Comparison of ENCODE assay signal across 8 cellular contexts in the genomic region with DNA sequence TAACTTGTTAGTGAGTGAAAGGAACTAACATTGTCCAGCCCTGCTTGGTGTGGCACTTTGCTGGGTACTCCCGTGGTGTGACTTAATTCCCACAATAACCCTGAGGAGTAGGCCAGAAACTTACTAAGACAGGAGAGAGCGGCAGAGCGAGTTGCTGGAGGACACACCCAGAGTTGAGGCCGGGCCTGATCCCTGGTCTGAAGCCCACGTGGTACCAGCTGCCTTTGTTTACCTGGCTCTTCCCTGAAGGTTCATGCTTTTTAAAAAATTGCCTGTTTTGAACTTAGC. TPM values are rescaled to one million over a fixed set of nuclear protein-coding genes. Genes with fewer than 3 reads are reported as not detected.
DNase-seq lines count a peak whose midpoint lies in the region; ATAC-seq, FAIRE-seq and TF ChIP-seq lines count a peak whose summit lies in the region.

No MANE protein-coding gene starts in this region.

- no peak for FAIRE-seq in H54 (lab: Jason Lieb, UNC)

- DNase-seq in AG10803 (ENCODE audit: low read depth) (peak; percentile 56), H54 (ENCODE audit: insufficient read length, low spot score) (peak; percentile 19), SK-N-SH (peak; percentile 55), NCI-H774 (lab: John Stamatoyannopoulos, UW) (no peak)
- DNase-seq in naive thymus-derived CD8-positive, alpha-beta T cell, result peak in 1 of 10 donors; percentile 30

- H3K27ac Mint-ChIP-seq in naive thymus-derived CD8-positive, alpha-beta T cell, result peak overlapping the region in 1 of 10 donors; percentile 61

- peaks cover 0 to 30% (median 12%) of the 10 kb centered on the region in 5 donors for H3K27me3 Mint-ChIP-seq in naive thymus-derived CD8-positive, alpha-beta T cell

- POLR2A ChIA-PET in SK-N-SH (lab: Yijun Ruan, JAX), result no interaction called here
- POLR2A ChIA-PET in naive thymus-derived CD8-positive, alpha-beta T cell (lab: Charles Lee), result no interaction called here

- no peaks in the 10 kb centered on the region for H3K9me3 Mint-ChIP-seq in naive thymus-derived CD8-positive, alpha-beta T cell

- peak overlapping the region; percentile 68; the same call in 1 of the 2 replicates for H3K9ac ChIP-seq in SK-N-SH

- TF ChIP-seq CTCF in AG10803 (conservative IDR thresholded peaks at IDR 0.05; ENCODE audit: low read length), result no peak
- no peak for TF ChIP-seq CTCF in SK-N-SH (IDR thresholded peaks at IDR 0.05)

- H3F3A ChIP-seq in SK-N-SH (replicated peaks; ENCODE audit: insufficient read depth), result no peaks in the 10 kb centered on the region

- peak overlapping the region; percentile 91 for H2AFZ ChIP-seq in SK-N-SH (ENCODE audit: low read depth)

- no peak for TF ChIP-seq EP300 in SK-N-SH (IDR thresholded peaks at IDR 0.05; ENCODE audit: borderline replicate concordance in 1 of 2, low read depth in 1 of 2, low read length in 1 of 2)

- peak overlapping the region; percentile 76 for H3K4me2 ChIP-seq in SK-N-SH

- no peaks in the 10 kb centered on the region for H3K9me2 ChIP-seq in SK-N-SH

- H3K4me3 ChIP-seq in AG10803 (ENCODE audit: low read length), result peak overlapping the region; percentile 63
- peak overlapping the region; percentile 92 to 94 for H3K4me3 ChIP-seq in SK-N-SH (ENCODE audit: low read depth in 2 of 2, low read length in 1 of 2)

- CTCF ChIA-PET in SK-N-SH (lab: Yijun Ruan, JAX), result interaction anchor here (0.8 to 2.3 kb wide), 5 partner anchors 10 to 262 kb away, joined by 3 to 17 read pairs (median 4); no protein-coding TSS in a partner anchor

- peak; percentile 76 for ATAC-seq in esophagus mucosa
- no peak for ATAC-seq in naive thymus-derived CD8-positive, alpha-beta T cell
- ATAC-seq in HG03039 (IDR thresholded peaks at IDR 0.05; ENCODE audit: unreplicated experiment), result no peak
- no peak for ATAC-seq in HG02763 (IDR thresholded peaks at IDR 0.05; ENCODE audit: unreplicated experiment)

- H3K27me3 ChIP-seq in SK-N-SH (ENCODE audit: insufficient read depth), result no peaks in the 10 kb centered on the region

- H3K36me3 Mint-ChIP-seq in naive thymus-derived CD8-positive, alpha-beta T cell, result no peaks in the 10 kb centered on the region

- peaks cover 41% of the 10 kb centered on the region for H3K79me2 ChIP-seq in SK-N-SH (ENCODE audit: insufficient read depth)

- H3K4me1 Mint-ChIP-seq in naive thymus-derived CD8-positive, alpha-beta T cell, result peaks cover 0 to 21% (median 7%) of the 10 kb centered on the region in 4 donors

- 0% methylated on average over 5 of the region's 5 CpGs for WGBS in SK-N-SH (ENCODE audit: low lambda C conversion rate)

- TF ChIP-seq RAD21 in SK-N-SH (IDR thresholded peaks at IDR 0.05; ENCODE audit: low read length), result no peak

- H3K4me3 Mint-ChIP-seq in naive thymus-derived CD8-positive, alpha-beta T cell, result peak overlapping the region; percentile 72 to 87 (median 82)

- H3K27ac ChIP-seq in SK-N-SH (ENCODE audit: low read depth in 2 of 2, low read length in 1 of 2), result peak overlapping the region; percentile 0 to 89; a peak in 3 of 4 replicates

- H3K4me1 ChIP-seq in SK-N-SH (ENCODE audit: control insufficient read depth in 1 of 2, insufficient read depth in 2 of 2, low read depth in 1 of 2, low read length in 1 of 2), result peaks cover 12 to 28% of the 10 kb centered on the region in 2 experiments; a peak in 2 of 4 replicates

- no peaks in the 10 kb centered on the region for H3K9me3 ChIP-seq in SK-N-SH

- peaks cover 3 to 12% of the 10 kb centered on the region in 2 experiments for H3K36me3 ChIP-seq in SK-N-SH (replicated peaks in 1 of 2; ENCODE audit: control insufficient read depth in 1 of 2, insufficient read depth in 2 of 2, low read length in 1 of 2)

- TF ChIP-seq POLR2A in H54 (IDR thresholded peaks at IDR 0.05; ENCODE audit: low read depth, low read length), result no peak

- H4K20me1 ChIP-seq in SK-N-SH (ENCODE audit: insufficient read depth), result no peaks in the 10 kb centered on the region

TF ChIP-seq in SK-N-SH, 30 proteins besides CTCF, POLR2A, EP300 and RAD21:
- TF ChIP-seq FOXJ3 (CRISPR knock-in tag; IDR thresholded peaks at IDR 0.05), result no peak
- TF ChIP-seq, protein P1, sequence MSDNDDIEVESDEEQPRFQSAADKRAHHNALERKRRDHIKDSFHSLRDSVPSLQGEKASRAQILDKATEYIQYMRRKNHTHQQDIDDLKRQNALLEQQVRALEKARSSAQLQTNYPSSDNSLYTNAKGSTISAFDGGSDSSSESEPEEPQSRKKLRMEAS (IDR thresholded peaks at IDR 0.05; ENCODE audit: low read depth), result peak; percentile 79
- TF ChIP-seq, protein P2, sequence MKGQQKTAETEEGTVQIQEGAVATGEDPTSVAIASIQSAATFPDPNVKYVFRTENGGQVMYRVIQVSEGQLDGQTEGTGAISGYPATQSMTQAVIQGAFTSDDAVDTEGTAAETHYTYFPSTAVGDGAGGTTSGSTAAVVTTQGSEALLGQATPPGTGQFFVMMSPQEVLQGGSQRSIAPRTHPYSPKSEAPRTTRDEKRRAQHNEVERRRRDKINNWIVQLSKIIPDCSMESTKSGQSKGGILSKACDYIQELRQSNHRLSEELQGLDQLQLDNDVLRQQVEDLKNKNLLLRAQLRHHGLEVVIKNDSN (IDR thresholded peaks at IDR 0.05; ENCODE audit: borderline replicate concordance, low read depth), result peak; percentile 60; the same call in 1 of the 2 replicates
- TF ChIP-seq MXI1 (IDR thresholded peaks at IDR 0.05; ENCODE audit: low read depth, low read length), result peak; percentile 77
- no peak for TF ChIP-seq NFIC (IDR thresholded peaks at IDR 0.05; ENCODE audit: borderline replicate concordance)
TF ChIP-seq in SK-N-SH: peak in this region for 3.

RNA-seq across cellular contexts. Expression of a gene that starts 0.6 kb away (rescaled TPM):
- polyA plus RNA-seq in SK-N-SH (2012; rRNA removed), result 45.0 and 60.4 TPM in 2 replicates
- polyA plus RNA-seq in SK-N-SH (2012; cell fraction: cytosol; rRNA removed), result 29.7 and 48.7 TPM in 2 replicates
- 58.1 and 89.1 TPM in 2 replicates for polyA plus RNA-seq in SK-N-SH (2012; cell fraction: nucleus; rRNA removed)
- 78.0 TPM for total RNA-seq in esophagus mucosa
- 1 to 10 TPM; 1.1 to 1.5 TPM for total RNA-seq in naive thymus-derived CD8-positive, alpha-beta T cell
- 1 to 10 TPM in 2 of 3 donors, under 1 TPM in 1; 0.34 to 9.7 (median 1.8) TPM for polyA plus RNA-seq in naive thymus-derived CD8-positive, alpha-beta T cell

RNA-seq across cellular contexts. Expression of a gene that starts 0.9 kb away (rescaled TPM):
- 47.6 and 49.4 TPM in 2 replicates for polyA plus RNA-seq in SK-N-SH (2012; rRNA removed)
- 23.5 and 33.3 TPM in 2 replicates for polyA plus RNA-seq in SK-N-SH (2012; cell fraction: cytosol; rRNA removed)
- polyA plus RNA-seq in SK-N-SH (2012; cell fraction: nucleus; rRNA removed), result 28.9 and 41.6 TPM in 2 replicates
- total RNA-seq in esophagus mucosa, result 83.2 TPM
- not detected for total RNA-seq in naive thymus-derived CD8-positive, alpha-beta T cell
- polyA plus RNA-seq in naive thymus-derived CD8-positive, alpha-beta T cell, result 1 to 10 TPM in 1 of 3 donors, not detected in 2; 1.5 TPM

RNA-seq across cellular contexts. Expression of a gene that starts 31.4 kb away (rescaled TPM):
- 57.8 and 68.3 TPM in 2 replicates for polyA plus RNA-seq in SK-N-SH (2012; rRNA removed)
- polyA plus RNA-seq in SK-N-SH (2012; cell fraction: cytosol; rRNA removed), result 25.4 and 36.9 TPM in 2 replicates
- 70.6 and 91.3 TPM in 2 replicates for polyA plus RNA-seq in SK-N-SH (2012; cell fraction: nucleus; rRNA removed)
- total RNA-seq in esophagus mucosa, result 3.9 TPM
- total RNA-seq in naive thymus-derived CD8-positive, alpha-beta T cell, result 10 to 100 TPM; 26.1 to 26.6 TPM
- 10 to 100 TPM in 2 of 3 donors, 1 to 10 TPM in 1; 9.1 to 12.1 (median 10.3) TPM for polyA plus RNA-seq in naive thymus-derived CD8-positive, alpha-beta T cell

Comparison
In these comparisons a context has a peak if more than half of its experiments do, and no peak if none do; other contexts are left out.
1. RNA of a gene that starts 0.6 kb away (total RNA-seq): 78.0 TPM in esophagus mucosa (single experiment); 1.1 to 1.5 TPM in naive thymus-derived CD8-positive, alpha-beta T cell; every median in the first group is over 10 times any median in the second.
2. RNA of a gene that starts 0.9 kb away (total RNA-seq): 83.2 TPM in esophagus mucosa (single experiment); not detected in naive thymus-derived CD8-positive, alpha-beta T cell; every median in the first group is over 10 times any median in the second.